In genomic region chr12:5480953-5481300, GRCh38 we compare ENCODE assay signal across 27 cellular contexts. TPM values are rescaled to one million over a fixed set of nuclear protein-coding genes. Genes with fewer than 3 reads are reported as not detected.
A peak's percentile ranks its signal among the peaks of the same experiment; 100 is the strongest.
DNase-seq lines count a peak whose midpoint lies in the region; ATAC-seq and TF ChIP-seq lines count a peak whose summit lies in the region.
"Had no signal": no experiment of that assay in that cellular context is flagged by ENCODE, and none has a peak within 500 bp of the region (broad histone marks: within the 10 kb centered on the region; RNA-seq: fewer than 3 reads in every experiment).

No MANE protein-coding gene starts in this region.

- DNase-seq in right cardiac atrium, result no peak
- DNase-seq in left cardiac atrium, result no peak
- DNase-seq in SJCRH30, result peak; percentile 60 to 70
- DNase-seq in vagina (ENCODE audit: extremely low spot score in 2 of 2), result no peak
- DNase-seq in COLO668 (lab: John Stamatoyannopoulos, UW; ENCODE audit: unreplicated experiment), result no peak
- no peak for DNase-seq in hippocampal formation (lab: John Stamatoyannopoulos, UW)
- DNase-seq in stimulated activated naive CD4-positive, alpha-beta T cell treated with Interleukin-2 at 50 U/mL for 16 hours (lab: John Stamatoyannopoulos, UW), result no peak
- DNase-seq: activated CD4-positive, alpha-beta T cell treated with anti-CD3 and anti-CD28 coated beads, Interleukin-2, amount 50 U/mL, for 1 hour; activated naive CD8-positive, alpha-beta T cell treated with anti-CD3 and anti-CD28 coated beads for 36 hours; brain microvascular endothelial cell; colonic mucosa; GOT3; heart left ventricle; Kasumi-1; naive thymus-derived CD4-positive, alpha-beta T cell; NCI-H2171; Peyer's patch; T-helper 17 cell had no signal

- no peak for TF ChIP-seq CTCF in vagina (IDR thresholded peaks at IDR 0.05)

- intact Hi-C loops in right cardiac atrium (cut with DNase I), result no loop called here
- intact Hi-C loops in left cardiac atrium (cut with DNase I), result no loop called here
- intact Hi-C loops in vagina (cut with DNase I), result no loop called here

- H3K9me3 ChIP-seq in right cardiac atrium (ENCODE audit: control insufficient read depth, low read length) (no peaks in the 10 kb centered on the region), SJCRH30 (replicated peaks) (no peaks in the 10 kb centered on the region), iPS-20b (ENCODE audit: insufficient read depth, low read depth, low read length) (no peaks in the 10 kb centered on the region), vagina (no peaks in the 10 kb centered on the region)
- H3K9me3 ChIP-seq: colonic mucosa, heart left ventricle, Peyer's patch, suprapubic skin had no signal

- ATAC-seq in right cardiac atrium, result peak; percentile 19 to 35
- no peak for ATAC-seq in left cardiac atrium
- ATAC-seq: sciatic nerve, T-helper 17 cell had no signal

- H3K27ac ChIP-seq in right cardiac atrium (ENCODE audit: low read length), result no peak overlapping the region
- peak overlapping the region; percentile 94 for H3K27ac ChIP-seq in SJCRH30
- H3K27ac ChIP-seq in iPS-20b (ENCODE audit: low read length), result no peak overlapping the region
- H3K27ac ChIP-seq in vagina, result peak overlapping the region; percentile 35
- H3K27ac ChIP-seq: brain microvascular endothelial cell, C4-2B, colonic mucosa, heart left ventricle, parathyroid adenoma, Peyer's patch, suprapubic skin had no signal

- H3K36me3 ChIP-seq in SJCRH30 (no peaks in the 10 kb centered on the region), iPS-20b (ENCODE audit: insufficient read depth, low read depth, low read length) (no peaks in the 10 kb centered on the region), vagina (no peaks in the 10 kb centered on the region)
- H3K36me3 ChIP-seq: brain microvascular endothelial cell, colonic mucosa, heart left ventricle, Peyer's patch, suprapubic skin had no signal

- H3K27me3 ChIP-seq in right cardiac atrium (ENCODE audit: control insufficient read depth, insufficient read depth) (no peaks in the 10 kb centered on the region), SJCRH30 (no peaks in the 10 kb centered on the region), iPS-20b (ENCODE audit: insufficient read depth, low read length) (peaks cover 12% of the 10 kb centered on the region), vagina (no peaks in the 10 kb centered on the region)
- H3K27me3 ChIP-seq: brain microvascular endothelial cell, colonic mucosa, Peyer's patch had no signal

- 23% methylated on average over 10 of the region's 10 CpGs for WGBS in right cardiac atrium

- H3K9ac ChIP-seq in iPS-20b (ENCODE audit: low read depth, low read length), result peak overlapping the region; percentile 70; the same call in 1 of the 2 replicates
- H3K9ac ChIP-seq: parathyroid adenoma had no signal

- H3K4me1 ChIP-seq in right cardiac atrium (ENCODE audit: control insufficient read depth, insufficient read depth, low read length), result no peaks in the 10 kb centered on the region
- peaks cover 8% of the 10 kb centered on the region for H3K4me1 ChIP-seq in SJCRH30
- H3K4me1 ChIP-seq in iPS-20b (ENCODE audit: insufficient read depth, low read length), result peaks cover 19% of the 10 kb centered on the region; the same call in 1 of the 2 replicates
- peaks cover 12% of the 10 kb centered on the region for H3K4me1 ChIP-seq in vagina
- H3K4me1 ChIP-seq: colonic mucosa, heart left ventricle, parathyroid adenoma, Peyer's patch, suprapubic skin had no signal

- no peak for TF ChIP-seq POLR2A in vagina (IDR thresholded peaks at IDR 0.05)

- H3K4me3 ChIP-seq in right cardiac atrium (ENCODE audit: low read length), result no peak overlapping the region
- H3K4me3 ChIP-seq in SJCRH30, result peak overlapping the region; percentile 60
- peak overlapping the region; percentile 69 for H3K4me3 ChIP-seq in iPS-20b (ENCODE audit: low read length)
- H3K4me3 ChIP-seq in vagina, result peak overlapping the region in 1 of 2 donors; percentile 19
- H3K4me3 ChIP-seq: colonic mucosa, heart left ventricle, Peyer's patch, suprapubic skin had no signal

RNA-seq across cellular contexts. Expression of gene NTF3, which starts 49.0 kb away (rescaled TPM):
- total RNA-seq in right cardiac atrium (1 to 10 TPM in 2 of 4 donors, under 1 TPM in 2; 0.53 to 1.9 (median 1.3) TPM), left cardiac atrium (1 to 10 TPM in 1 of 2 donors, under 1 TPM in 1; 0.97 to 1.2 TPM), vagina (1.7 TPM)
- polyA plus RNA-seq in right cardiac atrium, result 1.7 TPM
- 15.5 and 16.9 TPM in 2 replicates for total RNA-seq in SJCRH30 (2014; rRNA removed; shearing (Covaris generic))
- total RNA-seq: activated naive CD8-positive, alpha-beta T cell treated with anti-CD3 and anti-CD28 coated beads for 36 hours; activated T-helper 2 cell treated with anti-CD3 and anti-CD28 coated beads, Interferon-gamma antibody, Interleukin-2, Interleukin-4, amounts not matched to agents 10 μg/mL and 5 μg/mL and 100 μg/mL, durations not matched to agents 14 hours and 24 hours and 36 hours; G401; HT-29; kidney epithelial cell; naive thymus-derived CD4-positive, alpha-beta T cell; T-helper 17 cell had no signal
- polyA plus RNA-seq: naive thymus-derived CD4-positive, alpha-beta T cell had no signal

Comparison
In these comparisons a context has a peak if more than half of its experiments do, and no peak if none do; other contexts are left out.
1. ATAC-seq: peak in right cardiac atrium (2 of 2); none in left cardiac atrium (0 of 2).
2. DNase-seq: peak in SJCRH30 (2 of 2); none in right cardiac atrium (0 of 3), left cardiac atrium (single experiment), vagina (0 of 2), COLO668 (single experiment), hippocampal formation (0 of 2) and stimulated activated naive CD4-positive, alpha-beta T cell treated with Interleukin-2 at 50 U/mL for 16 hours (single experiment).
3. H3K27ac ChIP-seq: peak in SJCRH30 (single experiment) and vagina (single experiment); none in right cardiac atrium (single experiment) and iPS-20b (single experiment).